ENCODE assay signal across 16 cellular contexts in the genomic region with DNA sequence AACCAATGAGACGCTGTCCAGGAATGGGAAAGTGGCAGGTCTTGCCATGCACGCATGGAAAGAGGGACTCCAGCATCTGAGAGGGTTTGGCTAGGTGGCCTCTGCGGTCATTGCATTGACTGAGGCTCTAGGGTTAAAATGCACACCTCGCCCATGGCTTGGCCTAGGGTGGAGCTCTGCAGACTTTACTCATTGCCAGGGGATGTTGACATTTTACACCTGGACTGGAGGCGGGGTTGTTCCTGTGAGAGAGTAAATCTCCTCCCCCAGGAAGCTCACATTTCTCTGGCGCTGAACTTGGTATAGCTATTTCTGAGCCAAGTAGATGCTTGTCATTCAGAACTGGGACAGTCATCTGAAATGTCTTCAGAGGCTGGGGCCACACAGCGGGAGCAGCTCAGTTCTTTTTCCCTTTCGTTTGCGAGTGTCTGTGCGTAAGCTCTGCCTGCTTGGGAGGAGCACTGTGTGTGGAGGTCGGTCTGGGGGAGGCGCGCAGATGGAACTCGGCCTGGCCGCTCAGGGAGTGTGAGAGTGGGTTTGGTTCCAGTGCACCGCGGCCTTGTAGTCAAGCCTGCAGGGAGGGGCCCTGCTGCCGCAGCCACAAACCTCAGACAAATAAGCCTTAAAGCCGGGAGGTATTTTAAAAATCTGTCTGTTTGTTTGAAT.
DNase-seq lines count a peak whose midpoint lies in the region; ATAC-seq and TF ChIP-seq lines count a peak whose summit lies in the region.
"Had no signal": no experiment of that assay in that cellular context is flagged by ENCODE, and none has a peak within 500 bp of the region (broad histone marks: within the 10 kb centered on the region; RNA-seq: fewer than 3 reads in every experiment).

No MANE protein-coding gene starts in this region.

- peaks cover 53% of the 10 kb centered on the region for H3K36me3 Mint-ChIP-seq in stimulated activated memory B cell treated with anti-CD40 and anti-IgM and Interleukin-4, amounts not matched to agents 10 μg/mL and 1 μg/mL and 100 μg/mL, for 72 hours

- no peaks in the 10 kb centered on the region for H3K9me2 ChIP-seq in OCI-LY7 (ENCODE audit: insufficient read depth, low read length)

- H3K4me1 Mint-ChIP-seq in stimulated activated memory B cell treated with anti-CD40 and anti-IgM and Interleukin-4, amounts not matched to agents 10 μg/mL and 1 μg/mL and 100 μg/mL, for 72 hours, result peaks cover 7% of the 10 kb centered on the region
- H3K4me1 Mint-ChIP-seq: neural crest cell had no signal

- H3K4me2 ChIP-seq in OCI-LY7 (ENCODE audit: low read length), result no peak overlapping the region

- CTCF ChIA-PET in OCI-LY7 (lab: Charles Lee; ENCODE audit: unreplicated experiment), result no interaction called here

- ATAC-seq in body of pancreas (peak; percentile 77), right lobe of liver (peak in 3 of 4 donors; percentile 45 to 75 (median 54)), GM18519 (IDR thresholded peaks at IDR 0.05; ENCODE audit: low FRiP score, unreplicated experiment) (no peak)
- peak; percentile 48 for ATAC-seq in stimulated activated memory B cell treated with anti-CD40 and anti-IgM and Interleukin-4, amounts not matched to agents 10 μg/mL and 1 μg/mL and 100 μg/mL, for 72 hours
- ATAC-seq: activated CD8-positive, alpha-beta memory T cell treated with anti-CD3 and anti-CD28 coated beads, Interleukin-2, amount 10 ng/mL, durations not matched to agents 7 days and 5 days had no signal

- no peak overlapping the region for H3K27ac Mint-ChIP-seq in stimulated activated memory B cell treated with anti-CD40 and anti-IgM and Interleukin-4, amounts not matched to agents 10 μg/mL and 1 μg/mL and 100 μg/mL, for 72 hours
- H3K27ac Mint-ChIP-seq: activated CD8-positive, alpha-beta memory T cell treated with anti-CD3 and anti-CD28 coated beads, Interleukin-2, amount 10 ng/mL, durations not matched to agents 7 days and 5 days; activated naive CD4-positive, alpha-beta T cell treated with anti-CD3 and anti-CD28 coated beads for 36 hours had no signal

- H3K27ac ChIP-seq in body of pancreas, result peak overlapping the region in 3 of 4 donors; percentile 25 to 50 (median 47)
- H3K27ac ChIP-seq in right lobe of liver, result no peak overlapping the region
- H3K27ac ChIP-seq in OCI-LY7 (ENCODE audit: low read depth, low read length, poor library complexity, severe bottlenecking), result no peak overlapping the region

- no peaks in the 10 kb centered on the region for H3K9me3 Mint-ChIP-seq in stimulated activated memory B cell treated with anti-CD40 and anti-IgM and Interleukin-4, amounts not matched to agents 10 μg/mL and 1 μg/mL and 100 μg/mL, for 72 hours
- H3K9me3 Mint-ChIP-seq: activated naive CD4-positive, alpha-beta T cell treated with anti-CD3 and anti-CD28 coated beads for 36 hours; neural crest cell had no signal

- H3K4me1 ChIP-seq in body of pancreas (peaks cover 22% of the 10 kb centered on the region), right lobe of liver (no peaks in the 10 kb centered on the region), OCI-LY7 (ENCODE audit: insufficient read depth, low read length, poor library complexity, severe bottlenecking) (no peaks in the 10 kb centered on the region)

- DNase-seq in SIG-M5 treated with dmso at 0.1 percent for 504 hours (lab: John Stamatoyannopoulos, UW; ENCODE audit: unreplicated experiment) (peak; percentile 15), SIG-M5 (lab: John Stamatoyannopoulos, UW) (no peak), body of pancreas (peak; percentile 45 to 80 (median 74)), right lobe of liver (no peak), OCI-LY7 (ENCODE audit: low spot score) (no peak), GM10266 (ENCODE audit: extremely low spot score) (no peak)
- DNase-seq: activated CD8-positive, alpha-beta memory T cell treated with anti-CD3 and anti-CD28 coated beads, Interleukin-2, amount 10 ng/mL, durations not matched to agents 7 days and 5 days; activated naive CD4-positive, alpha-beta T cell treated with anti-CD3 and anti-CD28 coated beads for 36 hours; DMS 273 treated with DMSO at 0.1 percent for 48 hours; erythroblast; islet precursor cell; NCI-H446 treated with DMSO at 0.1 percent for 48 hours; stimulated activated CD4-positive, alpha-beta T cell treated with anti-CD3 and anti-CD28 coated beads, Interleukin-15, amount 100 ng/mL, for 24 hours had no signal

- intact Hi-C loops in body of pancreas (cut with DNase I) (no loop called here), right lobe of liver (cut with DNase I) (no loop called here), OCI-LY7 (cut with micrococcal nuclease; ENCODE audit: unreplicated experiment) (loop anchor here (10.0 kb wide), 1 partner anchor 612 kb away; no protein-coding TSS in a partner anchor)

- H4K20me1 ChIP-seq in OCI-LY7 (ENCODE audit: insufficient read depth, low read length), result no peaks in the 10 kb centered on the region

- no TSS peak for BruUV-seq in OCI-LY7 (replicated peaks; lab: Mats Ljungman, UMichigan)

- no peaks in the 10 kb centered on the region for H3K79me2 ChIP-seq in OCI-LY7 (ENCODE audit: insufficient read depth, low read depth, low read length)

- H3K4me3 ChIP-seq in body of pancreas (no peak overlapping the region), right lobe of liver (no peak overlapping the region), OCI-LY7 (ENCODE audit: low read depth, low read length, poor library complexity, severe bottlenecking) (no peak overlapping the region)

- no peak overlapping the region for H3K4me3 Mint-ChIP-seq in stimulated activated memory B cell treated with anti-CD40 and anti-IgM and Interleukin-4, amounts not matched to agents 10 μg/mL and 1 μg/mL and 100 μg/mL, for 72 hours
- H3K4me3 Mint-ChIP-seq: activated CD8-positive, alpha-beta memory T cell treated with anti-CD3 and anti-CD28 coated beads, Interleukin-2, amount 10 ng/mL, durations not matched to agents 7 days and 5 days; activated naive CD4-positive, alpha-beta T cell treated with anti-CD3 and anti-CD28 coated beads for 36 hours; neural crest cell had no signal

- H3K36me3 ChIP-seq in body of pancreas (replicated peaks in 1 of 2; ENCODE audit: insufficient read depth in 1 of 2, low read depth in 2 of 2) (peaks cover 0 to 8% of the 10 kb centered on the region in 2 donors), right lobe of liver (peaks cover 0 to 60% (median 22%) of the 10 kb centered on the region in 4 donors), OCI-LY7 (ENCODE audit: insufficient read depth, low read length) (peaks cover 84% of the 10 kb centered on the region)

- H3K27me3 ChIP-seq in body of pancreas (no peaks in the 10 kb centered on the region), right lobe of liver (no peaks in the 10 kb centered on the region)

- TF ChIP-seq CTCF in body of pancreas (IDR thresholded peaks at IDR 0.05) (no peak), right lobe of liver (IDR thresholded peaks at IDR 0.05) (no peak), OCI-LY7 (conservative IDR thresholded peaks at IDR 0.05; ENCODE audit: low read length) (no peak), GM10266 (IDR thresholded peaks at IDR 0.05; ENCODE audit: control insufficient read depth, insufficient read depth, low read depth, missing control alignments) (no peak)

- no peaks in the 10 kb centered on the region for H3K27me3 Mint-ChIP-seq in stimulated activated memory B cell treated with anti-CD40 and anti-IgM and Interleukin-4, amounts not matched to agents 10 μg/mL and 1 μg/mL and 100 μg/mL, for 72 hours
- H3K27me3 Mint-ChIP-seq: activated CD8-positive, alpha-beta memory T cell treated with anti-CD3 and anti-CD28 coated beads, Interleukin-2, amount 10 ng/mL, durations not matched to agents 7 days and 5 days had no signal

- WGBS in body of pancreas, 2 donors, result 56 to 68% methylated on average over 14 to 19 of the region's 19 CpGs
- WGBS in right lobe of liver (ENCODE audit: insufficient coverage, low coverage, low lambda C conversion rate, missing lambda C conversion rate), result 75% methylated on average over 7 of the region's 19 CpGs

- TF ChIP-seq POLR2A in body of pancreas (IDR thresholded peaks at IDR 0.05), result no peak
- no peak for TF ChIP-seq POLR2A in right lobe of liver (IDR thresholded peaks at IDR 0.05)

- H3K9me3 ChIP-seq in body of pancreas (no peaks in the 10 kb centered on the region), right lobe of liver (no peaks in the 10 kb centered on the region), OCI-LY7 (ENCODE audit: low read length) (no peaks in the 10 kb centered on the region)

- H2AFZ ChIP-seq in OCI-LY7 (ENCODE audit: low read length), result no peak overlapping the region

- POLR2A ChIA-PET in OCI-LY7 (lab: Charles Lee), result interaction anchor here (0.6 to 1.0 kb wide), 3 partner anchors 10 to 794 kb away, joined by 3 read pairs; no protein-coding TSS in a partner anchor

Comparison
In these comparisons a context has a peak if more than half of its experiments do, and no peak if none do; other contexts are left out.
1. DNase-seq: peak in SIG-M5 treated with dmso at 0.1 percent for 504 hours (single experiment) and body of pancreas (4 of 4); none in SIG-M5 (single experiment), right lobe of liver (0 of 3), OCI-LY7 (single experiment) and GM10266 (single experiment).
2. H3K27ac ChIP-seq: peak in body of pancreas (3 of 4); none in right lobe of liver (0 of 3) and OCI-LY7 (single experiment).